28 cellular contexts compared by ENCODE assay signal in the genomic region with DNA sequence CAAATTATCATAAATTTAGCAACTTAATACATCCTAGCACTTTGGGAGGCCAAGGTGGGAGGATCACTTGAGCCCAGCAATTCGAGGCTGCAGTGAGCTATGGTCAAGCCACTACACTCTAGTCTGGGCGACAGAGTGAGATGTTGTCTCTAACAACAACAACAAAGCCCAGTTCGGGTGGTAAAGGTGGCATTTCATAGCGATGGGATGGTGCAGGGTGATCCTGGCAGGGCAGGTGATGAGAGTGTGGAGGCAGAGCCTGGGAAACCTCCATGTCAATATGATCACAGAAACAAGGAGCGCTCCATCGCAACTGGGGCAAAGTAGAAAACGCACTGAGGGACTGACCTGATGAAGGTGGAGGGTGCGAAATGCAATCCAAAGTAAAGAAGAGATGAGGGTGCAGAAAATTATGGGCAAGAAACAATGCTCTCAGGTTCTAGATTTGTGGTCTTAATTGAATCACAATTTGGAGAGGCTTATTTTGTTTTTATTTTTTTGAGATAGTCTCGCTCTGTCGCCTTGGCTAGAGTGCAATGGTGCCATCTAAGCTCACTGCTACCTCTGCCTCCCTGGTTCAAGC.
"Had no signal": no experiment of that assay in that cellular context is flagged by ENCODE, and none has a peak within 500 bp of the region (broad histone marks: within the 10 kb centered on the region; RNA-seq: fewer than 3 reads in every experiment).

No MANE protein-coding gene starts in this region.

- H3K9me3 ChIP-seq: suprapubic skin, testis, thoracic aorta, thyroid gland, tibial artery, transverse colon, uterus, vagina had no signal

- H3K4me1 Mint-ChIP-seq: stimulated activated effector memory CD8-positive, alpha-beta T cell treated with anti-CD3 and anti-CD28 coated beads, Interleukin-12 subunit alpha, Interleukin-12 subunit beta, amount 100 ng/mL, for 72 hours; stimulated activated memory B cell treated with anti-CD40 and anti-IgM and Interleukin-4, amounts not matched to agents 10 μg/mL and 1 μg/mL and 100 μg/mL, for 72 hours; stimulated activated naive B cell treated with anti-CD40 and anti-IgM and Interleukin-4, amounts not matched to agents 10 μg/mL and 1 μg/mL and 100 μg/mL, for 72 hours; stimulated activated naive CD8-positive, alpha-beta T cell treated with anti-CD3 and anti-CD28 coated beads, Interleukin-15, amount 100 ng/mL, for 72 hours had no signal

- DNase-seq: stimulated activated CD4-positive, alpha-beta T cell treated with anti-CD3 and anti-CD28 coated beads, Interleukin-2, amount 100 ng/mL, for 48 hours; stimulated activated CD4-positive, alpha-beta T cell treated with anti-CD3 and anti-CD28 coated beads, Interleukin-4, amount 100 ng/mL, for 1 hour; stimulated activated CD4-positive, alpha-beta T cell treated with anti-CD3 and anti-CD28 coated beads, Interleukin-4, amount 100 ng/mL, for 24 hours; stimulated activated CD4-positive, alpha-beta T cell treated with anti-CD3 and anti-CD28 coated beads, Interleukin-4, amount 100 ng/mL, for 4 hours; stimulated activated CD8-positive, alpha-beta memory T cell treated with anti-CD3 and anti-CD28 coated beads, Interleukin-4, amount 100 ng/mL, for 48 hours; stimulated activated naive B cell treated with anti-CD40 and anti-IgM and Interleukin-4, amounts not matched to agents 10 μg/mL and 1 μg/mL and 100 μg/mL, for 72 hours; stimulated activated naive CD4-positive, alpha-beta T cell; stimulated activated naive CD4-positive, alpha-beta T cell treated with Interleukin-2 at 50 U/mL for 16 hours; stimulated activated naive CD8-positive, alpha-beta T cell treated with anti-CD3 and anti-CD28 coated beads, Interleukin-15, amount 100 ng/mL, for 72 hours; stimulated activated naive CD8-positive, alpha-beta T cell treated with anti-CD3 and anti-CD28 coated beads, Interleukin-15, Interleukin-2, amounts not matched to agents 100 U/mL and 50 U/mL, for 24 hours; stomach; substantia nigra; testis; thyroid gland; tibial artery; transverse colon; trophoblast cell; upper lobe of left lung; upper lobe of right lung; uterus had no signal

- H3K27ac Mint-ChIP-seq: stimulated activated effector memory CD8-positive, alpha-beta T cell treated with anti-CD3 and anti-CD28 coated beads, Interleukin-12 subunit alpha, Interleukin-12 subunit beta, amount 100 ng/mL, for 72 hours; stimulated activated memory B cell treated with anti-CD40 and anti-IgM and Interleukin-4, amounts not matched to agents 10 μg/mL and 1 μg/mL and 100 μg/mL, for 72 hours; stimulated activated naive B cell treated with anti-CD40 and anti-IgM and Interleukin-4, amounts not matched to agents 10 μg/mL and 1 μg/mL and 100 μg/mL, for 72 hours; stimulated activated naive CD8-positive, alpha-beta T cell treated with anti-CD3 and anti-CD28 coated beads, Interleukin-15, amount 100 ng/mL, for 72 hours; stimulated activated naive CD8-positive, alpha-beta T cell treated with anti-CD3 and anti-CD28 coated beads, Interleukin-15, Interleukin-2, amounts not matched to agents 100 ng/mL and 50 ng/mL, for 24 hours; type B pancreatic cell had no signal

- H3K36me3 Mint-ChIP-seq: stimulated activated effector memory CD8-positive, alpha-beta T cell treated with anti-CD3 and anti-CD28 coated beads, Interleukin-12 subunit alpha, Interleukin-12 subunit beta, amount 100 ng/mL, for 72 hours; stimulated activated memory B cell treated with anti-CD40 and anti-IgM and Interleukin-4, amounts not matched to agents 10 μg/mL and 1 μg/mL and 100 μg/mL, for 72 hours; stimulated activated naive B cell treated with anti-CD40 and anti-IgM and Interleukin-4, amounts not matched to agents 10 μg/mL and 1 μg/mL and 100 μg/mL, for 72 hours; type B pancreatic cell had no signal

- ATAC-seq: stimulated activated effector memory CD8-positive, alpha-beta T cell treated with anti-CD3 and anti-CD28 coated beads, Interleukin-12 subunit alpha, Interleukin-12 subunit beta, amount 100 ng/mL, for 72 hours; stimulated activated memory B cell treated with anti-CD40 and anti-IgM and Interleukin-4, amounts not matched to agents 10 μg/mL and 1 μg/mL and 100 μg/mL, for 72 hours; stimulated activated naive B cell treated with anti-CD40 and anti-IgM and Interleukin-4, amounts not matched to agents 10 μg/mL and 1 μg/mL and 100 μg/mL, for 72 hours; stimulated activated naive CD8-positive, alpha-beta T cell treated with anti-CD3 and anti-CD28 coated beads, Interleukin-15, amount 100 ng/mL, for 72 hours; stimulated activated naive CD8-positive, alpha-beta T cell treated with anti-CD3 and anti-CD28 coated beads, Interleukin-15, Interleukin-2, amounts not matched to agents 100 U/mL and 50 U/mL, for 24 hours; upper lobe of right lung had no signal

- H3K4me3 Mint-ChIP-seq: stimulated activated effector memory CD8-positive, alpha-beta T cell treated with anti-CD3 and anti-CD28 coated beads, Interleukin-12 subunit alpha, Interleukin-12 subunit beta, amount 100 ng/mL, for 72 hours; stimulated activated memory B cell treated with anti-CD40 and anti-IgM and Interleukin-4, amounts not matched to agents 10 μg/mL and 1 μg/mL and 100 μg/mL, for 72 hours; stimulated activated naive B cell treated with anti-CD40 and anti-IgM and Interleukin-4, amounts not matched to agents 10 μg/mL and 1 μg/mL and 100 μg/mL, for 72 hours; stimulated activated naive CD8-positive, alpha-beta T cell treated with anti-CD3 and anti-CD28 coated beads, Interleukin-15, amount 100 ng/mL, for 72 hours; stimulated activated naive CD8-positive, alpha-beta T cell treated with anti-CD3 and anti-CD28 coated beads, Interleukin-15, Interleukin-2, amounts not matched to agents 100 ng/mL and 50 ng/mL, for 24 hours; type B pancreatic cell had no signal

- H3K36me3 ChIP-seq: stomach, suprapubic skin, thoracic aorta, thyroid gland, tibial artery, tibial nerve, transverse colon, upper lobe of left lung, upper lobe of right lung, uterus, vagina had no signal

- H3K4me1 ChIP-seq: stomach, suprapubic skin, testis, tibial artery, tibial nerve, transverse colon, upper lobe of right lung, uterus, vagina had no signal

- H3K27me3 Mint-ChIP-seq: stimulated activated naive CD8-positive, alpha-beta T cell treated with anti-CD3 and anti-CD28 coated beads, Interleukin-15, amount 100 ng/mL, for 72 hours; type B pancreatic cell had no signal

- H3K4me3 ChIP-seq: stomach, suprapubic skin, testis, thoracic aorta, thyroid gland, tibial artery, tibial nerve, transverse colon, upper lobe of left lung, upper lobe of right lung, uterus, vagina had no signal

- H3K27ac ChIP-seq: stomach, suprapubic skin, testis, thoracic aorta, thyroid gland, tibial artery, tibial nerve, transverse colon, upper lobe of left lung, upper lobe of right lung, uterus, vagina had no signal

- H3K27me3 ChIP-seq: suprapubic skin, testis, thyroid gland, tibial nerve, transverse colon, upper lobe of left lung, upper lobe of right lung, uterus, vagina had no signal

- H3K9me3 Mint-ChIP-seq: stimulated activated effector memory CD8-positive, alpha-beta T cell treated with anti-CD3 and anti-CD28 coated beads, Interleukin-12 subunit alpha, Interleukin-12 subunit beta, amount 100 ng/mL, for 72 hours; stimulated activated memory B cell treated with anti-CD40 and anti-IgM and Interleukin-4, amounts not matched to agents 10 μg/mL and 1 μg/mL and 100 μg/mL, for 72 hours; stimulated activated naive B cell treated with anti-CD40 and anti-IgM and Interleukin-4, amounts not matched to agents 10 μg/mL and 1 μg/mL and 100 μg/mL, for 72 hours; stimulated activated naive CD8-positive, alpha-beta T cell treated with anti-CD3 and anti-CD28 coated beads, Interleukin-15, amount 100 ng/mL, for 72 hours; stimulated activated naive CD8-positive, alpha-beta T cell treated with anti-CD3 and anti-CD28 coated beads, Interleukin-15, Interleukin-2, amounts not matched to agents 100 ng/mL and 50 ng/mL, for 24 hours; type B pancreatic cell had no signal
